In genomic region chr11:32792111-32792947, GRCh38 we compare ENCODE assay signal across 1 cellular context.
TF ChIP-seq lines count a peak whose summit lies in the region.

No MANE protein-coding gene starts in this region.

TF ChIP-seq in GM12878, 131 proteins besides CTCF, POLR2A, EP300 and RAD21 (continued from another document):
- no peak for TF ChIP-seq CEBPZ (IDR thresholded peaks at IDR 0.05; ENCODE audit: low read depth, low read length)
- TF ChIP-seq DPF2 (IDR thresholded peaks at IDR 0.05): no peak
- no peak for TF ChIP-seq IRF5 (IDR thresholded peaks at IDR 0.05; ENCODE audit: borderline replicate concordance)
- no peak for TF ChIP-seq SMARCA5 (IDR thresholded peaks at IDR 0.05)
- no peak for TF ChIP-seq STAT3 (IDR thresholded peaks at IDR 0.05; ENCODE audit: low read depth, low read length)
- no peak for TF ChIP-seq PML (IDR thresholded peaks at IDR 0.05; ENCODE audit: low read length)
- TF ChIP-seq RBBP5 (conservative IDR thresholded peaks at IDR 0.05): no peak
- TF ChIP-seq ATF3 (IDR thresholded peaks at IDR 0.05; ENCODE audit: borderline replicate concordance, extremely low read depth, low read depth, low read length): no peak
- no peak for TF ChIP-seq POLR2AphosphoS2 (IDR thresholded peaks at IDR 0.05; ENCODE audit: low read depth, low read length)
